ENCODE assay signal across 1 cellular context in genomic region chr2:214808961-214809750, GRCh38.
TF ChIP-seq lines count a peak whose summit lies in the region.

Gene BARD1 (minus strand): TSS chr2:214809683. CDS start chr2:214809569, 114 bp downstream.

TF ChIP-seq in HepG2, 621 proteins besides CTCF, POLR2A, EP300 and RAD21 (continued from another document and continues in another):
- TF ChIP-seq ZBTB40 (IDR thresholded peaks at IDR 0.05) = no peak
- TF ChIP-seq ZBTB40 (CRISPR knock-in tag; IDR thresholded peaks at IDR 0.05) = peak; percentile 73; the same call in 1 of the 2 replicates
- 0 out of 2 replicates have a peak, but pooled peaks have one; percentile 34 for TF ChIP-seq ZNF879 (CRISPR knock-in tag; IDR thresholded peaks at IDR 0.05)
- TF ChIP-seq ZBTB25 (CRISPR knock-in tag; IDR thresholded peaks at IDR 0.05) = no peak
- TF ChIP-seq SNAPC4 (CRISPR knock-in tag; IDR thresholded peaks at IDR 0.05) = peak; percentile 51; the same call in 1 of the 2 replicates
- TF ChIP-seq DMTF1 (CRISPR knock-in tag; IDR thresholded peaks at IDR 0.05) = no peak
- TF ChIP-seq ZNF557 (CRISPR knock-in tag; IDR thresholded peaks at IDR 0.05) = peak; percentile 40; the same call in 1 of the 2 replicates
- no peak for TF ChIP-seq ZNF703 (CRISPR knock-in tag; IDR thresholded peaks at IDR 0.05; ENCODE audit: borderline replicate concordance)
- no peak for TF ChIP-seq ZNF850 (CRISPR knock-in tag; conservative IDR thresholded peaks at IDR 0.05)
- TF ChIP-seq SRSF1 (optimal IDR thresholded peaks at IDR 0.05; ENCODE audit: low read depth, low read length) = peak; percentile 87
- TF ChIP-seq CBX1 (IDR thresholded peaks at IDR 0.05; ENCODE audit: low read depth) = no peak
- TF ChIP-seq RFXAP (CRISPR knock-in tag; IDR thresholded peaks at IDR 0.05; ENCODE audit: borderline replicate concordance) = peak; percentile 50; the same call in 1 of the 2 replicates
- no peak for TF ChIP-seq MXI1 (IDR thresholded peaks at IDR 0.05; ENCODE audit: borderline replicate concordance, low read depth, low read length)
- TF ChIP-seq E2F5 (CRISPR knock-in tag; conservative IDR thresholded peaks at IDR 0.05) = peak; percentile 54; the same call in 1 of the 2 replicates
- TF ChIP-seq GPN1 (CRISPR knock-in tag; IDR thresholded peaks at IDR 0.05; ENCODE audit: borderline replicate concordance) = 0 out of 2 replicates have a peak, but pooled peaks have one; percentile 68
- peak; percentile 43; the same call in 1 of the 2 replicates for TF ChIP-seq ZNF768 (CRISPR knock-in tag; IDR thresholded peaks at IDR 0.05)
- TF ChIP-seq ZBTB34 (CRISPR knock-in tag; IDR thresholded peaks at IDR 0.05) = peak; percentile 68
- TF ChIP-seq IRX3 (CRISPR knock-in tag; IDR thresholded peaks at IDR 0.05; ENCODE audit: borderline replicate concordance, low read depth) = no peak; the same call in none of the 2 replicates
- TF ChIP-seq ZNF784 (CRISPR knock-in tag; IDR thresholded peaks at IDR 0.05; ENCODE audit: borderline replicate concordance) = peak; percentile 77
- TF ChIP-seq GATAD2A (CRISPR knock-in tag; IDR thresholded peaks at IDR 0.05) = no peak; the same call in 1 of the 2 replicates
- 0 out of 2 replicates have a peak, but pooled peaks have one; percentile 36 for TF ChIP-seq TAF1 (CRISPR knock-in tag; IDR thresholded peaks at IDR 0.05)
- no peak for TF ChIP-seq ZBED4 (CRISPR knock-in tag; IDR thresholded peaks at IDR 0.05; ENCODE audit: borderline replicate concordance)
- peak; percentile 40; the same call in 1 of the 2 replicates for TF ChIP-seq AKAP8 (CRISPR knock-in tag; IDR thresholded peaks at IDR 0.05)
- no peak for TF ChIP-seq HCFC1 (IDR thresholded peaks at IDR 0.05; ENCODE audit: low read depth, low read length)
- peak; percentile 65; the same call in 1 of the 2 replicates for TF ChIP-seq ZNF788 (CRISPR knock-in tag; IDR thresholded peaks at IDR 0.05; ENCODE audit: borderline replicate concordance)
- no peak for TF ChIP-seq CC2D1A (CRISPR knock-in tag; IDR thresholded peaks at IDR 0.05)
- TF ChIP-seq ATF7-NPFF (CRISPR knock-in tag; IDR thresholded peaks at IDR 0.05; ENCODE audit: low read depth) = peak; percentile 81
